Comparison of ENCODE assay signal across 8 cellular contexts in genomic region chr1:85201340-85202091, GRCh38. TPM values are rescaled to one million over a fixed set of nuclear protein-coding genes. Genes with fewer than 3 reads are reported as not detected.
DNase-seq lines count a peak whose midpoint lies in the region; ATAC-seq and TF ChIP-seq lines count a peak whose summit lies in the region.

No MANE protein-coding gene starts in this region.

- H3K9me3 Mint-ChIP-seq in neural progenitor cell: no peaks in the 10 kb centered on the region

- H3K36me3 ChIP-seq in Panc1 (ENCODE audit: control insufficient read depth, insufficient read depth, low read length) (peaks cover 2% of the 10 kb centered on the region; the same call in 1 of the 2 replicates), neural progenitor cell (no peaks in the 10 kb centered on the region), subcutaneous abdominal adipose tissue (ENCODE audit: control insufficient read depth in 5 of 5, insufficient read depth in 5 of 5, low read length in 5 of 5) (no peaks in the 10 kb centered on the region)

- peaks cover 28% of the 10 kb centered on the region for H3F3A ChIP-seq in neural progenitor cell (ENCODE audit: low read depth)

- peak overlapping the region; percentile 96 for H3K4me3 Mint-ChIP-seq in neural progenitor cell

- H3K4me3 ChIP-seq in AG04450 (ENCODE audit: low read depth, low read length): peak overlapping the region; percentile 79
- peak overlapping the region; percentile 78 to 81 for H3K4me3 ChIP-seq in Panc1 (ENCODE audit: low read depth in 2 of 2, low read length in 2 of 2)
- peak overlapping the region; percentile 77 to 93 for H3K4me3 ChIP-seq in foreskin fibroblast (ENCODE audit: low read depth in 1 of 2, low read length in 2 of 2)
- H3K4me3 ChIP-seq in neural progenitor cell: peak overlapping the region; percentile 80
- H3K4me3 ChIP-seq in subcutaneous abdominal adipose tissue (ENCODE audit: low read depth in 1 of 5, low read length in 5 of 5): peak overlapping the region; percentile 76 to 97 (median 89)

- peak overlapping the region; percentile 93 for H3K4me2 ChIP-seq in neural progenitor cell

- POLR2A ChIA-PET in AG04450 (lab: Yijun Ruan, JAX) (interaction anchor here (0.6 to 1.0 kb wide), 2 partner anchors 24 to 35 kb away, joined by 3 read pairs; no protein-coding TSS in a partner anchor), Panc1 (lab: Charles Lee) (interaction anchor here (0.7 kb wide), 1 partner anchor 69 kb away, joined by 3 read pairs; no protein-coding TSS in a partner anchor)

- H3K4me1 Mint-ChIP-seq in neural progenitor cell: peaks cover 31% of the 10 kb centered on the region

- peaks cover 56% of the 10 kb centered on the region for H3K4me1 ChIP-seq in Panc1 (ENCODE audit: control insufficient read depth, insufficient read depth, low read length)
- peaks cover 22% of the 10 kb centered on the region for H3K4me1 ChIP-seq in neural progenitor cell
- peaks cover 0 to 55% (median 31%) of the 10 kb centered on the region in 5 donors for H3K4me1 ChIP-seq in subcutaneous abdominal adipose tissue (ENCODE audit: control insufficient read depth in 5 of 5, insufficient read depth in 5 of 5, low read length in 5 of 5)

- no TSS peak for BruUV-seq in Panc1 (replicated peaks; lab: Mats Ljungman, UMichigan)

- CTCF ChIA-PET in AG04450 (lab: Charles Lee) (interaction anchor here (0.8 kb wide), 2 partner anchors 54 to 58 kb away, joined by 4 to 5 read pairs; partner anchors contain the start of gene C1orf52), Panc1 (lab: Charles Lee) (interaction anchor here (0.5 to 1.7 kb wide), 3 partner anchors 53 to 581 kb away, joined by 3 to 7 read pairs (median 5); no protein-coding TSS in a partner anchor)

- DNase-seq in AG04450 (ENCODE audit: low read depth, low spot score): no peak
- no peak for DNase-seq in Panc1 (ENCODE audit: low read depth, low spot score)
- peak; percentile 63 for DNase-seq in activated effector memory CD4-positive, alpha-beta T cell treated with Interleukin-2 at 50 U/mL for 16 hours
- peak; percentile 60 to 88 for DNase-seq in foreskin fibroblast
- DNase-seq in neural progenitor cell (ENCODE audit: low spot score): peak; percentile 95

- peaks cover 16% of the 10 kb centered on the region for H4K20me1 ChIP-seq in neural progenitor cell (ENCODE audit: low read depth)

- no peaks in the 10 kb centered on the region for H3K9me3 ChIP-seq in AG04450 (ENCODE audit: control insufficient read depth, insufficient read depth, low read length)
- no peaks in the 10 kb centered on the region for H3K9me3 ChIP-seq in Panc1 (ENCODE audit: control insufficient read depth, insufficient read depth, low read depth, low read length)
- no peaks in the 10 kb centered on the region for H3K9me3 ChIP-seq in neural progenitor cell (ENCODE audit: low read depth)
- H3K9me3 ChIP-seq in subcutaneous abdominal adipose tissue (ENCODE audit: control insufficient read depth in 5 of 5, low read length in 5 of 5): no peaks in the 10 kb centered on the region

- intact Hi-C loops in Panc1 (cut with micrococcal nuclease; ENCODE audit: unreplicated experiment): loop anchor here (2.0 kb wide), 2 partner anchors 13 to 55 kb away; no protein-coding TSS in a partner anchor

- H3K27ac ChIP-seq in AG04450 (ENCODE audit: low read depth, low read length) (peak overlapping the region; percentile 39), Panc1 (ENCODE audit: low read length) (peak overlapping the region; percentile 90), neural progenitor cell (peak overlapping the region; percentile 96), subcutaneous abdominal adipose tissue (ENCODE audit: low read depth, low read length) (peak overlapping the region; percentile 95)

- no peaks in the 10 kb centered on the region for H3K36me3 Mint-ChIP-seq in neural progenitor cell

- peak; percentile 49 for ATAC-seq in GM18907 (IDR thresholded peaks at IDR 0.05; ENCODE audit: unreplicated experiment)
- peak; percentile 44 for ATAC-seq in HG03139 (IDR thresholded peaks at IDR 0.05; ENCODE audit: unreplicated experiment)
- peak; percentile 83 for ATAC-seq in Panc1

- no peak for TF ChIP-seq CTCF in AG04450 (IDR thresholded peaks at IDR 0.05; ENCODE audit: low read depth, low read length)
- TF ChIP-seq CTCF in Panc1 (IDR thresholded peaks at IDR 0.05): no peak
- peak; percentile 5 for TF ChIP-seq CTCF in foreskin fibroblast (IDR thresholded peaks at IDR 0.05; ENCODE audit: low read depth, low read length)
- peak; percentile 15 for TF ChIP-seq CTCF in neural progenitor cell (IDR thresholded peaks at IDR 0.05)

- peaks cover 10% of the 10 kb centered on the region for H3K27me3 Mint-ChIP-seq in neural progenitor cell (ENCODE audit: insufficient read depth, low read depth)

- in situ Hi-C loops in Panc1 (cut with HindIII; ENCODE audit: low pct_unique_long_range_greater_than_20kb, low sequenced_read_pairs): no loop called here

- H2AFZ ChIP-seq in neural progenitor cell (replicated peaks): peak overlapping the region; percentile 79

- H3K79me2 ChIP-seq in neural progenitor cell (ENCODE audit: low read depth): peaks cover 39% of the 10 kb centered on the region

- peak overlapping the region; percentile 98 for H3K27ac Mint-ChIP-seq in neural progenitor cell

- H3K27me3 ChIP-seq in AG04450 (ENCODE audit: control insufficient read depth, insufficient read depth, low read length) (no peaks in the 10 kb centered on the region), Panc1 (ENCODE audit: control insufficient read depth, insufficient read depth, low read length) (no peaks in the 10 kb centered on the region), neural progenitor cell (peaks cover 14% of the 10 kb centered on the region), subcutaneous abdominal adipose tissue (ENCODE audit: control insufficient read depth in 5 of 5, insufficient read depth in 4 of 5, low read length in 5 of 5) (no peaks in the 10 kb centered on the region)

- peak overlapping the region; percentile 86 for H3K9ac ChIP-seq in neural progenitor cell
- peak overlapping the region; percentile 66 to 94 (median 91) for H3K9ac ChIP-seq in subcutaneous abdominal adipose tissue (ENCODE audit: low read length in 5 of 5)

RNA-seq across cellular contexts. Expression of gene SYDE2, which starts 0.7 kb away (rescaled TPM):
- polyA plus RNA-seq in AG04450 (2011; rRNA removed): 4.7 and 5.7 TPM in 2 replicates
- 11.0 and 14.2 TPM in 2 replicates for polyA minus RNA-seq in AG04450 (2011; rRNA and poly(A)+ RNA removed)
- total RNA-seq in Panc1 (2021; ENCODE audit: unreplicated experiment) (18.2 TPM), neural progenitor cell (ENCODE audit: low replicate concordance) (10.9 and 12.0 TPM in 2 replicates)
- 2.9 TPM for polyA plus RNA-seq in Panc1 (2012; ENCODE audit: insufficient read length)

RNA-seq across cellular contexts. Expression of gene C1orf52, which starts 57.9 kb away (rescaled TPM):
- 28.0 and 31.2 TPM in 2 replicates for polyA plus RNA-seq in AG04450 (2011; rRNA removed)
- polyA minus RNA-seq in AG04450 (2011; rRNA and poly(A)+ RNA removed): 11.4 and 15.4 TPM in 2 replicates
- 51.6 TPM for total RNA-seq in Panc1 (2021; ENCODE audit: unreplicated experiment)
- polyA plus RNA-seq in Panc1 (2012; ENCODE audit: insufficient read length): 44.0 TPM
- 33.2 and 55.8 TPM in 2 replicates for total RNA-seq in neural progenitor cell (ENCODE audit: low replicate concordance)

Comparison
In these comparisons a context has a peak if more than half of its experiments do, and no peak if none do; other contexts are left out.
1. DNase-seq: peak in activated effector memory CD4-positive, alpha-beta T cell treated with Interleukin-2 at 50 U/mL for 16 hours (single experiment), foreskin fibroblast (2 of 2) and neural progenitor cell (single experiment); none in AG04450 (single experiment) and Panc1 (single experiment).
2. H3K27ac ChIP-seq: peak in every context shown above with its lines; median percentile 96 in neural progenitor cell; 95 in subcutaneous abdominal adipose tissue; 90 in Panc1; 39 in AG04450.
3. CTCF ChIP-seq: peak in foreskin fibroblast (single experiment) and neural progenitor cell (single experiment); none in AG04450 (single experiment) and Panc1 (single experiment).
4. Peak in every context shown above with its lines, with median percentiles within 50 percentile points of each other: H3K4me3 ChIP-seq and ATAC-seq.